ENCODE assay signal across 25 cellular contexts in the genomic region with DNA sequence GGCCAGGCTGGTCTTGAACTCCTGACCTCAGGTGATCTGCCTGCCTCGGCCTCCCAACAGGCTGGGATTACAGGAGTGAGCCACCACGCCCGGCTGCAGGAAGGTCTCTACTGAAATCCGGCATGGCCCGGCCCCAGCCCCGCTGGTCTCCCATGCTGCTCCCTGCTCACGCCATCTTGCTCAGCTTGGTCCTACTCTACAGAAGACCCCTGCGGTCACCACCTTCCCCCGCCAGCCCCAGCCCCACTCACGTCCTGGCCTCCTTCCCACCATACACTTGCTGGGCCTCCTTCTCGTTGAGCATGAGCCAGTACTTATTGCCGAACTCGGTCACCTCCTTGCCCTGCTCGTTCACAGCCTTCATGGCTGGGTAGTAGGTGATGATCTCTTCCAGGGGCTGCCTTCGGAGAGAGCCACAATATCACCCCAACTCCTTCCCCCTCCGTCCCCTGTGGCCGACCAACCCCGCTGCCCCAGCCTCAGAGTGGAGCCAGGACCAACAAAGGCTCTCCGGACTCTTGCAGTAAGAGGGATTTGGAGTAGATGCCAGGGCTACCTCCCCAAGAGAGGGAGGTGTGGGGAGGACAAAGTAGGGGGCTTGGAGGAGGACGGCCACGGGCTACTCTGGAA. TPM values are rescaled to one million over a fixed set of nuclear protein-coding genes. Genes with fewer than 3 reads are reported as not detected.
DNase-seq lines count a peak whose midpoint lies in the region; ATAC-seq and TF ChIP-seq lines count a peak whose summit lies in the region.
"Had no signal": no experiment of that assay in that cellular context is flagged by ENCODE, and none has a peak within 500 bp of the region (broad histone marks: within the 10 kb centered on the region; RNA-seq: fewer than 3 reads in every experiment).

No MANE protein-coding gene starts in this region.

- no peak overlapping the region for H3K4me3 Mint-ChIP-seq in CD14-positive monocyte
- H3K4me3 Mint-ChIP-seq: CD8-positive, alpha-beta T cell had no signal

- no peaks in the 10 kb centered on the region for H3K9me3 Mint-ChIP-seq in CD14-positive monocyte
- no peaks in the 10 kb centered on the region for H3K9me3 Mint-ChIP-seq in activated naive CD4-positive, alpha-beta T cell treated with anti-CD3 and anti-CD28 coated beads, Interleukin-2, amount 50 U/mL, for 72 hours
- H3K9me3 Mint-ChIP-seq: CD8-positive, alpha-beta T cell had no signal

- H3K4me3 ChIP-seq in RWPE2 (ENCODE audit: severe bottlenecking) = no peak overlapping the region
- no peak overlapping the region for H3K4me3 ChIP-seq in psoas muscle
- H3K4me3 ChIP-seq: BLaER1, GM12878, GM23248, SJCRH30 had no signal

- 84 to 88% (median 88%) methylated on average over 21 of the region's 21 CpGs for WGBS in psoas muscle, 3 donors

- no peaks in the 10 kb centered on the region for H3K9me3 ChIP-seq in RWPE2 (ENCODE audit: severe bottlenecking)
- no peaks in the 10 kb centered on the region for H3K9me3 ChIP-seq in psoas muscle
- H3K9me3 ChIP-seq: BLaER1, SJCRH30 had no signal

- H3K27ac ChIP-seq in RWPE2 (ENCODE audit: poor library complexity, severe bottlenecking) (no peak overlapping the region), psoas muscle (no peak overlapping the region)
- H3K27ac ChIP-seq: GM23248, KMS-11, SJCRH30 had no signal

- no peaks in the 10 kb centered on the region for H3K27me3 ChIP-seq in RWPE2 (ENCODE audit: insufficient read depth, poor library complexity, severe bottlenecking)
- H3K27me3 ChIP-seq in psoas muscle (ENCODE audit: insufficient read depth in 3 of 3, low read length in 2 of 3) = no peaks in the 10 kb centered on the region
- H3K27me3 ChIP-seq: BLaER1, SJCRH30 had no signal

- DNase-seq in CD14-positive monocyte (ENCODE audit: low spot score) = peak; percentile 41
- DNase-seq in RWPE2 (ENCODE audit: low spot score) = peak; percentile 61
- DNase-seq in islet precursor cell = peak; percentile 31
- peak; percentile 7 to 53 for DNase-seq in psoas muscle
- DNase-seq in stimulated activated naive CD4-positive, alpha-beta T cell treated with Interleukin-2 at 50 U/mL for 16 hours (lab: John Stamatoyannopoulos, UW) = no peak
- no peak for DNase-seq in activated naive CD4-positive, alpha-beta T cell treated with anti-CD3 and anti-CD28 coated beads, Interleukin-2, amount 50 U/mL, for 72 hours (ENCODE audit: low spot score in 2 of 2)
- DNase-seq: Calu3; CD8-positive, alpha-beta T cell; EL; GM23248; HCEC 1CT; NCI-H1417 treated with DMSO at 0.1 percent for 48 hours; NCI-H187 treated with DMSO at 0.1 percent for 48 hours; NCI-H2227 treated with DMSO at 0.1 percent for 48 hours; NCI-H510A treated with DMSO at 0.1 percent for 48 hours; NCI-H82; OCI-M1; SJCRH30 had no signal

- peaks cover 23% of the 10 kb centered on the region for H3K4me1 Mint-ChIP-seq in CD14-positive monocyte

- H3K36me3 ChIP-seq in RWPE2 (ENCODE audit: low read depth) (peaks cover 15% of the 10 kb centered on the region), psoas muscle (ENCODE audit: insufficient read depth in 1 of 2, low read depth in 1 of 2) (peaks cover 0 to 59% of the 10 kb centered on the region in 2 donors)

- peak overlapping the region in 2 of 7 donors; percentile 45 to 46 for H3K27ac Mint-ChIP-seq in CD14-positive monocyte
- peak overlapping the region in 1 of 2 donors; percentile 10 for H3K27ac Mint-ChIP-seq in activated naive CD4-positive, alpha-beta T cell treated with anti-CD3 and anti-CD28 coated beads, Interleukin-2, amount 50 U/mL, for 72 hours
- H3K27ac Mint-ChIP-seq: CD8-positive, alpha-beta T cell had no signal

- H3K36me3 Mint-ChIP-seq in CD14-positive monocyte = peaks cover 35 to 54% of the 10 kb centered on the region in 2 donors
- peaks cover 0 to 5% of the 10 kb centered on the region in 2 donors for H3K36me3 Mint-ChIP-seq in activated naive CD4-positive, alpha-beta T cell treated with anti-CD3 and anti-CD28 coated beads, Interleukin-2, amount 50 U/mL, for 72 hours

- intact Hi-C loops in CD14-positive monocyte (cut with micrococcal nuclease) = no loop called here
- intact Hi-C loops in psoas muscle (cut with DNase I) = no loop called here

- H3K27me3 Mint-ChIP-seq in CD14-positive monocyte (ENCODE audit: low read depth in 3 of 3) = peaks cover under 1 to 4% (median under 1%) of the 10 kb centered on the region in 3 donors

- ATAC-seq in RWPE2 (ENCODE audit: low read depth) = no peak
- no peak for ATAC-seq in psoas muscle
- no peak for ATAC-seq in SK-N-SH treated with all-trans-retinoic acid at 6 μM for 48 hours
- no peak for ATAC-seq in HG03439 (IDR thresholded peaks at IDR 0.05; ENCODE audit: unreplicated experiment)
- ATAC-seq in activated naive CD4-positive, alpha-beta T cell treated with anti-CD3 and anti-CD28 coated beads, Interleukin-2, amount 50 U/mL, for 72 hours = no peak
- ATAC-seq: CD8-positive, alpha-beta T cell; GM12878 had no signal

- H3K4me1 ChIP-seq in RWPE2 (ENCODE audit: insufficient read depth, poor library complexity, severe bottlenecking) = peaks cover 6% of the 10 kb centered on the region
- peaks cover 23% of the 10 kb centered on the region for H3K4me1 ChIP-seq in psoas muscle

- TF ChIP-seq CTCF in CD14-positive monocyte (IDR thresholded peaks at IDR 0.05) (no peak), RWPE2 (IDR thresholded peaks at IDR 0.05; ENCODE audit: poor library complexity, severe bottlenecking) (no peak), psoas muscle (IDR thresholded peaks at IDR 0.05) (no peak)

TF ChIP-seq in SK-N-SH treated with all-trans-retinoic acid at 6 μM for 48 hours, 23 proteins besides CTCF, POLR2A, EP300 and RAD21 (continues in another document):
- no peak for TF ChIP-seq ARNTL (CRISPR knock-in tag; IDR thresholded peaks at IDR 0.05; ENCODE audit: borderline replicate concordance, low read depth)
- TF ChIP-seq BACH2 (CRISPR knock-in tag; IDR thresholded peaks at IDR 0.05; ENCODE audit: borderline replicate concordance) = no peak
- TF ChIP-seq RARB (CRISPR knock-in tag; IDR thresholded peaks at IDR 0.05) = no peak
- no peak for TF ChIP-seq SNAI2 (CRISPR knock-in tag; IDR thresholded peaks at IDR 0.05)
- TF ChIP-seq ZFP3 (CRISPR knock-in tag; IDR thresholded peaks at IDR 0.05) = no peak
- TF ChIP-seq, protein P1, sequence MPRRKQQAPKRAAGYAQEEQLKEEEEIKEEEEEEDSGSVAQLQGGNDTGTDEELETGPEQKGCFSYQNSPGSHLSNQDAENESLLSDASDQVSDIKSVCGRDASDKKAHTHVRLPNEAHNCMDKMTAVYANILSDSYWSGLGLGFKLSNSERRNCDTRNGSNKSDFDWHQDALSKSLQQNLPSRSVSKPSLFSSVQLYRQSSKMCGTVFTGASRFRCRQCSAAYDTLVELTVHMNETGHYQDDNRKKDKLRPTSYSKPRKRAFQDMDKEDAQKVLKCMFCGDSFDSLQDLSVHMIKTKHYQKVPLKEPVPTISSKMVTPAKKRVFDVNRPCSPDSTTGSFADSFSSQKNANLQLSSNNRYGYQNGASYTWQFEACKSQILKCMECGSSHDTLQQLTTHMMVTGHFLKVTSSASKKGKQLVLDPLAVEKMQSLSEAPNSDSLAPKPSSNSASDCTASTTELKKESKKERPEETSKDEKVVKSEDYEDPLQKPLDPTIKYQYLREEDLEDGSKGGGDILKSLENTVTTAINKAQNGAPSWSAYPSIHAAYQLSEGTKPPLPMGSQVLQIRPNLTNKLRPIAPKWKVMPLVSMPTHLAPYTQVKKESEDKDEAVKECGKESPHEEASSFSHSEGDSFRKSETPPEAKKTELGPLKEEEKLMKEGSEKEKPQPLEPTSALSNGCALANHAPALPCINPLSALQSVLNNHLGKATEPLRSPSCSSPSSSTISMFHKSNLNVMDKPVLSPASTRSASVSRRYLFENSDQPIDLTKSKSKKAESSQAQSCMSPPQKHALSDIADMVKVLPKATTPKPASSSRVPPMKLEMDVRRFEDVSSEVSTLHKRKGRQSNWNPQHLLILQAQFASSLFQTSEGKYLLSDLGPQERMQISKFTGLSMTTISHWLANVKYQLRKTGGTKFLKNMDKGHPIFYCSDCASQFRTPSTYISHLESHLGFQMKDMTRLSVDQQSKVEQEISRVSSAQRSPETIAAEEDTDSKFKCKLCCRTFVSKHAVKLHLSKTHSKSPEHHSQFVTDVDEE (CRISPR knock-in tag; IDR thresholded peaks at IDR 0.05) = no peak
- TF ChIP-seq GLIS3 (CRISPR knock-in tag; IDR thresholded peaks at IDR 0.05) = no peak

RNA-seq across cellular contexts. Expression of a gene that starts 4.0 kb away (rescaled TPM):
- 10 to 100 TPM; 42.0 to 49.4 TPM for polyA plus RNA-seq in CD14-positive monocyte
- 100 to 1,000 TPM; 102 to 150 (median 116) TPM for total RNA-seq in psoas muscle
- polyA plus RNA-seq in psoas muscle = 100 to 1,000 TPM in 2 of 3 donors, 10 to 100 TPM in 1; 61.2 to 134 (median 119) TPM
- total RNA-seq in activated naive CD4-positive, alpha-beta T cell treated with anti-CD3 and anti-CD28 coated beads, Interleukin-2, amount 50 U/mL, for 72 hours = 10 to 100 TPM in 1 of 2 donors, 1 to 10 TPM in 1; 6.6 to 50.6 TPM

RNA-seq across cellular contexts. Expression of a gene that starts 25.7 kb away (rescaled TPM):
- polyA plus RNA-seq in CD14-positive monocyte = under 1 TPM in 1 of 2 donors, not detected in 1; 0.83 TPM
- total RNA-seq in psoas muscle = 1 to 10 TPM in 2 of 4 donors, under 1 TPM in 1, not detected in 1; 0.47 to 2.1 (median 1.4) TPM
- under 1 TPM; 0.08 to 0.90 (median 0.69) TPM for polyA plus RNA-seq in psoas muscle
- not detected for total RNA-seq in activated naive CD4-positive, alpha-beta T cell treated with anti-CD3 and anti-CD28 coated beads, Interleukin-2, amount 50 U/mL, for 72 hours
- total RNA-seq: A673; CD8-positive, alpha-beta T cell; GM12878; GM23248; RPMI7951; SJCRH30 had no signal
- polyA plus RNA-seq: GM12878, GM23248 had no signal

RNA-seq across cellular contexts. Expression of a gene that starts 36.5 kb away (rescaled TPM):
- polyA plus RNA-seq in CD14-positive monocyte (10 to 100 TPM; 51.5 to 54.5 TPM), psoas muscle (10 to 100 TPM; 23.1 to 36.2 (median 27.8) TPM)
- 10 to 100 TPM; 14.0 to 21.3 (median 17.8) TPM for total RNA-seq in psoas muscle
- 10 to 100 TPM; 67.6 to 82.2 TPM for total RNA-seq in activated naive CD4-positive, alpha-beta T cell treated with anti-CD3 and anti-CD28 coated beads, Interleukin-2, amount 50 U/mL, for 72 hours

RNA-seq across cellular contexts. Expression of a gene that starts 55.5 kb away (rescaled TPM):
- polyA plus RNA-seq in CD14-positive monocyte (1 to 10 TPM; 5.1 to 6.3 TPM), psoas muscle (10 to 100 TPM in 2 of 3 donors, 1 to 10 TPM in 1; 9.3 to 12.5 (median 10.6) TPM)
- 10 to 100 TPM in 2 of 4 donors, 1 to 10 TPM in 2; 3.6 to 50.3 (median 20.5) TPM for total RNA-seq in psoas muscle
- 10 to 100 TPM; 10.9 to 19.0 TPM for total RNA-seq in activated naive CD4-positive, alpha-beta T cell treated with anti-CD3 and anti-CD28 coated beads, Interleukin-2, amount 50 U/mL, for 72 hours

RNA-seq across cellular contexts. Expression of a gene that starts 56.4 kb away (rescaled TPM):
- 1 to 10 TPM; 4.6 to 5.6 TPM for polyA plus RNA-seq in CD14-positive monocyte
- total RNA-seq in psoas muscle = 1 to 10 TPM; 5.9 to 8.7 (median 6.1) TPM
- 1 to 10 TPM; 4.2 to 8.0 (median 7.8) TPM for polyA plus RNA-seq in psoas muscle
- 10 to 100 TPM in 1 of 2 donors, 1 to 10 TPM in 1; 9.8 to 12.7 TPM for total RNA-seq in activated naive CD4-positive, alpha-beta T cell treated with anti-CD3 and anti-CD28 coated beads, Interleukin-2, amount 50 U/mL, for 72 hours

Comparison
In these comparisons a context has a peak if more than half of its experiments do, and no peak if none do; other contexts are left out.
1. DNase-seq: peak in CD14-positive monocyte (single experiment), RWPE2 (single experiment), islet precursor cell (single experiment) and psoas muscle (2 of 2); none in stimulated activated naive CD4-positive, alpha-beta T cell treated with Interleukin-2 at 50 U/mL for 16 hours (single experiment) and activated naive CD4-positive, alpha-beta T cell treated with anti-CD3 and anti-CD28 coated beads, Interleukin-2, amount 50 U/mL, for 72 hours (0 of 2).